1 cellular context compared by ENCODE assay signal in the genomic region with DNA sequence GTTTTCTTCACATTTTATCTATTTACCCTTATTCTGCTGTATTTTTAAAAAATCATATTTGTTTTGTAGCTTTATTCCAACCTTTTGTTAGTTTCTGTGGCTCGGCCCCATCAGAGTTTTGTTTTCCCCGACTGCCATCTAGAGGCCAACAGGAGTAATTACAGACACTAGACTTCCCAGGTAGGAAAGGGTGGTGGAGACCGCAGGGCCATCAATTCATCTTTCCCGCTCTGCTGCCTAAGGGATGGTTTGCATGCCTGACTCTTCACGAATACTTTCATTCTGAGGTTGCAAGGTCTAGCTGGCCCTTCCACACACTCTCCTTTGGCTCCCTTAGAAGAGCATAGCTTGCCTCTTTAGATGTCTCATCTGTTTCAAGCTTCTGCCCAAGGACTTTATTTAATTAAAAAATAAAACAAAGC.
TF ChIP-seq lines count a peak whose summit lies in the region.

No MANE protein-coding gene starts in this region.

TF ChIP-seq in GM23338, 12 proteins besides CTCF, POLR2A, EP300 and RAD21 (continued from another document):
- no peak for TF ChIP-seq REST (IDR thresholded peaks at IDR 0.05; ENCODE audit: unreplicated experiment)
- TF ChIP-seq CREB1 (CRISPR knock-in tag; IDR thresholded peaks at IDR 0.05; ENCODE audit: low read depth) = no peak
- no peak for TF ChIP-seq JUNB (IDR thresholded peaks at IDR 0.05; ENCODE audit: unreplicated experiment)
